Comparison of ENCODE assay signal across 22 cellular contexts in the genomic region with DNA sequence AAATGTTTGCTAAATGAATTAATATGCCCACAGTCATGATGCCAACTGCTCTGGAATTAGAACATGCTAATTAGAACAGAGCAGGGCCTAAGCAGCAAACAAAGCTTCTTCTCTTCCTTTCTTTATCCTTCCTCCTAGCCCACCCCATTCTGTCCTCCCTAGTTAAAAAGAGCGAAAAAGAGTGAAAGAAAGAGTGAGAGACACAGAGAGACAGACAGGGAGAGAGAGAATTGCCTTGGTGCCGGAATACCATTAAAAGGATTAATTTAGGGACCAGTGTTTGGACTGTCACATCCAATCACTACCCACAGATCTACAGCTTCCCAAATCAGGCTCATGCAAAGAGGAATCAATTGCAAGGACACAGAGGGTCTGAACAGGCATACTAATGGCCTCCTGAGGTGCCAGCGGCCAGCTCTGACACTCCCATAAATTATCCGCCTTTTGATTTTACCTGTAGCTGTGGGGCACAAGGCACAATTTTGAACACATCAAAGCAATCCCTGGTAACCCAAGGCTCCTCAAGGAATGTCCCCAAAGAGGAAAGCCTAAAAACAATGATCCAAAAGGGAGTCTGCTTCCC. TPM values are rescaled to one million over a fixed set of nuclear protein-coding genes. Genes with fewer than 3 reads are reported as not detected.
A peak's percentile ranks its signal among the peaks of the same experiment; 100 is the strongest.
DNase-seq lines count a peak whose midpoint lies in the region; ATAC-seq and TF ChIP-seq lines count a peak whose summit lies in the region.
"Had no signal": no experiment of that assay in that cellular context is flagged by ENCODE, and none has a peak within 500 bp of the region (broad histone marks: within the 10 kb centered on the region; RNA-seq: fewer than 3 reads in every experiment).

No MANE protein-coding gene starts in this region.

- H3K36me3 ChIP-seq in HEK293 (ENCODE audit: control insufficient read depth in 2 of 2, insufficient read depth in 1 of 2, low read length in 2 of 2): peaks cover 0 to 22% of the 10 kb centered on the region in 2 experiments; a peak in 2 of 3 replicates
- no peaks in the 10 kb centered on the region for H3K36me3 ChIP-seq in osteoblast (ENCODE audit: insufficient read depth, low read length)
- no peaks in the 10 kb centered on the region for H3K36me3 ChIP-seq in thyroid gland
- H3K36me3 ChIP-seq: uterus had no signal

- TF ChIP-seq POLR2A in thyroid gland (IDR thresholded peaks at IDR 0.05): no peak

- DNase-seq in coronary artery (ENCODE audit: low spot score) (no peak), osteoblast (ENCODE audit: insufficient read length, low spot score, missing footprints) (no peak), thyroid gland (no peak), HCEC 1CT (no peak), Right ventricle myocardium superior (no peak)
- DNase-seq in stimulated activated CD4-positive, alpha-beta T cell treated with anti-CD3 and anti-CD28 coated beads, Interleukin-2, amount 100 ng/mL, for 24 hours: no peak
- DNase-seq: ACHN; activated CD4-positive, alpha-beta T cell treated with anti-CD3 and anti-CD28 coated beads, Interleukin-2, amount 50 U/mL, for 1 hour; activated naive CD4-positive, alpha-beta T cell treated with anti-CD3 and anti-CD28 coated beads for 36 hours; amniotic stem cell; dermis blood vessel endothelial cell; DND-41; H9; kidney glomerular epithelial cell; MV-4-11; NCI-H2171; stimulated activated CD4-positive, alpha-beta T cell treated with anti-CD3 and anti-CD28 coated beads, Interleukin-15, amount 100 ng/mL, for 24 hours; stomach; uterus had no signal

- intact Hi-C loops in thyroid gland (cut with DNase I): no loop called here
- intact Hi-C loops in Right ventricle myocardium superior (cut with DNase I): no loop called here

- peaks cover 65% of the 10 kb centered on the region for H3K79me2 ChIP-seq in osteoblast (ENCODE audit: insufficient read depth, low read length)

- 96 to 97% methylated on average over 4 of the region's 4 CpGs for WGBS in thyroid gland, 2 donors

- H3K27ac ChIP-seq in HEK293 (ENCODE audit: extremely low read depth, low read depth, low read length): no peak overlapping the region
- peak overlapping the region; percentile 32 to 50 for H3K27ac ChIP-seq in coronary artery
- peak overlapping the region; percentile 21 for H3K27ac ChIP-seq in osteoblast (ENCODE audit: low read depth, low read length)
- peak overlapping the region in 2 of 3 donors; percentile 11 to 21 for H3K27ac ChIP-seq in thyroid gland
- H3K27ac ChIP-seq: BLaER1 treated with 17β-estradiol and CSF1 and Interleukin-3, amounts not matched to agents 10 nM and 100 nM; stomach; uterus had no signal

- no peak for TF ChIP-seq CTCF in HEK293 (tag by site-specific recombination; IDR thresholded peaks at IDR 0.05)
- no peak for TF ChIP-seq CTCF in coronary artery (IDR thresholded peaks at IDR 0.05)
- no peak for TF ChIP-seq CTCF in osteoblast (IDR thresholded peaks at IDR 0.05; ENCODE audit: extremely low read depth, low read depth, low read length)
- no peak for TF ChIP-seq CTCF in thyroid gland (IDR thresholded peaks at IDR 0.05)

- no peaks in the 10 kb centered on the region for H3K9me3 ChIP-seq in HEK293 (ENCODE audit: control insufficient read depth, insufficient read depth, low read depth, low read length)
- H3K9me3 ChIP-seq in osteoblast (ENCODE audit: low read depth, low read length): no peaks in the 10 kb centered on the region
- no peaks in the 10 kb centered on the region for H3K9me3 ChIP-seq in thyroid gland
- H3K9me3 ChIP-seq: BLaER1 treated with 17β-estradiol and CSF1 and Interleukin-3, amounts not matched to agents 10 nM and 100 nM; stomach; uterus had no signal

- H3K4me3 ChIP-seq in HEK293 (ENCODE audit: low read depth, low read length): no peak overlapping the region
- no peak overlapping the region for H3K4me3 ChIP-seq in coronary artery
- no peak overlapping the region for H3K4me3 ChIP-seq in osteoblast (ENCODE audit: insufficient read depth, low read length)
- H3K4me3 ChIP-seq in thyroid gland (replicated peaks in 1 of 3): no peak overlapping the region
- H3K4me3 ChIP-seq: BLaER1 treated with 17β-estradiol and CSF1 and Interleukin-3, amounts not matched to agents 10 nM and 100 nM; stomach; uterus had no signal

- POLR2A ChIA-PET in HEK293 (lab: Yijun Ruan, JAX): interaction anchor here (1.0 kb wide), 1 partner anchor 19 kb away, joined by 3 read pairs; no protein-coding TSS in a partner anchor

- no peaks in the 10 kb centered on the region for H3K27me3 ChIP-seq in osteoblast (ENCODE audit: insufficient read depth, low read length)
- no peaks in the 10 kb centered on the region for H3K27me3 ChIP-seq in thyroid gland
- H3K27me3 ChIP-seq: BLaER1 treated with 17β-estradiol and CSF1 and Interleukin-3, amounts not matched to agents 10 nM and 100 nM; stomach; uterus had no signal

- ATAC-seq in Right ventricle myocardium superior (ENCODE audit: poor library complexity): no peak
- no peak for ATAC-seq in HG03097 (IDR thresholded peaks at IDR 0.05; ENCODE audit: low FRiP score, unreplicated experiment)

- H3K4me1 ChIP-seq in HEK293 (ENCODE audit: control insufficient read depth, insufficient read depth, low read length): peaks cover 9% of the 10 kb centered on the region
- H3K4me1 ChIP-seq in osteoblast (ENCODE audit: insufficient read depth, low read length): peaks cover 11% of the 10 kb centered on the region
- peaks cover 10 to 25% of the 10 kb centered on the region in 2 donors for H3K4me1 ChIP-seq in thyroid gland

- CTCF ChIA-PET in HEK293 (lab: Yijun Ruan, JAX): interaction anchor here (0.6 to 1.4 kb wide), 4 partner anchors 17 to 247 kb away, joined by 3 to 4 read pairs (median 4); no protein-coding TSS in a partner anchor

- H2AFZ ChIP-seq in osteoblast (ENCODE audit: low read length): no peak overlapping the region

- H3K4me2 ChIP-seq in osteoblast (ENCODE audit: insufficient read depth, low read length): no peak overlapping the region
- H3K4me2 ChIP-seq: BLaER1 treated with 17β-estradiol and CSF1 and Interleukin-3, amounts not matched to agents 10 nM and 100 nM had no signal

- peaks cover 20% of the 10 kb centered on the region for H4K20me1 ChIP-seq in osteoblast (ENCODE audit: insufficient read depth, low read length)

TF ChIP-seq in HEK293, 187 proteins besides CTCF, POLR2A, EP300 and RAD21:
- TF ChIP-seq ZNF211 (tag by site-specific recombination; IDR thresholded peaks at IDR 0.05; ENCODE audit: low read depth) (no peak), ZBTB17 (tag by site-specific recombination; IDR thresholded peaks at IDR 0.05) (peak; percentile 52; the same call in 1 of the 2 replicates), ZNF596 (tag by site-specific recombination; IDR thresholded peaks at IDR 0.05) (0 out of 2 replicates have a peak, but pooled peaks have one; percentile 21)
TF ChIP-seq in HEK293: peak in this region for 2.

RNA-seq across cellular contexts. Expression of a gene that starts 6.9 kb away (rescaled TPM):
- total RNA-seq in osteoblast: 52.8 and 58.3 TPM in 2 replicates
- 10 to 100 TPM; 28.8 to 63.2 (median 45.0) TPM for total RNA-seq in thyroid gland
- 52.3 TPM for total RNA-seq in Right ventricle myocardium superior

RNA-seq across cellular contexts. Expression of a gene that starts 56.9 kb away (rescaled TPM):
- total RNA-seq in osteoblast (53.2 and 58.3 TPM in 2 replicates), thyroid gland (100 to 1,000 TPM in 2 of 4 donors, 10 to 100 TPM in 2; 88.7 to 117 (median 102) TPM), Right ventricle myocardium superior (72.5 TPM)
